In genomic region chr4:106036334-106036733, GRCh38 we compare ENCODE assay signal across 22 cellular contexts.
DNase-seq lines count a peak whose midpoint lies in the region; TF ChIP-seq lines count a peak whose summit lies in the region.
"Had no signal": no experiment of that assay in that cellular context is flagged by ENCODE, and none has a peak within 500 bp of the region (broad histone marks: within the 10 kb centered on the region; RNA-seq: fewer than 3 reads in every experiment).

No MANE protein-coding gene starts in this region.

- H3K23ac ChIP-seq in mesenchymal stem cell (ENCODE audit: low read length in 2 of 2) = no peak overlapping the region

- DNase-seq in mesenchymal stem cell = no peak
- DNase-seq in activated CD4-positive, alpha-beta T cell treated with anti-CD3 and anti-CD28 coated beads, Interleukin-2, amount 50 U/mL, for 1 hour = no peak
- no peak for DNase-seq in activated naive CD4-positive, alpha-beta T cell (lab: John Stamatoyannopoulos, UW)
- DNase-seq: 8988T; ACHN; BE2C; C1 segment of cervical spinal cord; CD4-positive, alpha-beta memory T cell; CD4-positive, CD25-positive, alpha-beta regulatory T cell; CD8-positive, alpha-beta memory T cell; COR-L47; DMS 273 treated with DMSO at 0.1 percent for 48 hours; DMS153; DMS53; DMS79; DND-41; EL; GDM1 had no signal

- H3K4ac ChIP-seq in mesenchymal stem cell (ENCODE audit: low read depth in 1 of 2, low read length in 2 of 2) = no peak overlapping the region

- H3K36me3 ChIP-seq in Loucy (ENCODE audit: insufficient read depth, low read length) = no peaks in the 10 kb centered on the region
- H3K36me3 ChIP-seq in mesenchymal stem cell (ENCODE audit: control insufficient read depth in 1 of 2, insufficient read depth in 2 of 2, low read depth in 1 of 2, low read length in 2 of 2) = no peaks in the 10 kb centered on the region
- H3K36me3 ChIP-seq: BE2C, BLaER1 had no signal

- no peak overlapping the region for H2BK120ac ChIP-seq in mesenchymal stem cell (ENCODE audit: low read depth, low read length)

- H3K27me3 ChIP-seq in Loucy (ENCODE audit: insufficient read depth, low read length, poor library complexity, severe bottlenecking) (no peaks in the 10 kb centered on the region), mesenchymal stem cell (ENCODE audit: control insufficient read depth in 1 of 2, insufficient read depth in 1 of 2, low read length in 2 of 2) (no peaks in the 10 kb centered on the region)
- H3K27me3 ChIP-seq: BE2C, BLaER1 had no signal

- H2BK5ac ChIP-seq in mesenchymal stem cell (ENCODE audit: low read depth, low read length, poor library complexity, severe bottlenecking) = no peak overlapping the region

- no peak overlapping the region for H3K9ac ChIP-seq in Loucy (ENCODE audit: low read depth, low read length, poor library complexity, severe bottlenecking)
- no peak overlapping the region for H3K9ac ChIP-seq in mesenchymal stem cell (ENCODE audit: low read length)
- H3K9ac ChIP-seq: BLaER1 had no signal

- H4K8ac ChIP-seq in mesenchymal stem cell (ENCODE audit: low read length) = no peak overlapping the region

- no peaks in the 10 kb centered on the region for H3K79me1 ChIP-seq in mesenchymal stem cell (replicated peaks; ENCODE audit: low read length, poor library complexity, severe bottlenecking)

- H3K79me2 ChIP-seq in Loucy (ENCODE audit: insufficient read depth, low read length) = no peaks in the 10 kb centered on the region

- H3K4me2 ChIP-seq in Loucy (ENCODE audit: low read depth, low read length, poor library complexity, severe bottlenecking) = peak overlapping the region; percentile 24
- no peak overlapping the region for H3K4me2 ChIP-seq in mesenchymal stem cell (ENCODE audit: low read length, poor library complexity, severe bottlenecking)
- H3K4me2 ChIP-seq: BLaER1 had no signal

- no peaks in the 10 kb centered on the region for H3F3A ChIP-seq in Loucy (ENCODE audit: low read depth)

- peaks cover 9% of the 10 kb centered on the region for H3K9me3 Mint-ChIP-seq in nephron

- no peaks in the 10 kb centered on the region for H4K20me1 ChIP-seq in Loucy (ENCODE audit: insufficient read depth, low read length, poor library complexity, severe bottlenecking)
- H4K20me1 ChIP-seq: BLaER1 had no signal

- H3K27me3 Mint-ChIP-seq in nephron (ENCODE audit: low read depth) = no peaks in the 10 kb centered on the region
- H3K27me3 Mint-ChIP-seq: CD4-positive, alpha-beta memory T cell had no signal

- H3K14ac ChIP-seq in mesenchymal stem cell (ENCODE audit: low read length in 2 of 2) = peak overlapping the region in 1 of 2 experiments; percentile 59

- H2BK12ac ChIP-seq in mesenchymal stem cell (ENCODE audit: low read length in 2 of 2) = no peak overlapping the region

- no peak overlapping the region for H3K27ac ChIP-seq in mesenchymal stem cell (ENCODE audit: low read length, poor library complexity, severe bottlenecking)
- H3K27ac ChIP-seq: BLaER1 had no signal

- H3K4me1 ChIP-seq in Loucy (ENCODE audit: insufficient read depth, low read length, poor library complexity, severe bottlenecking) (peaks cover 39% of the 10 kb centered on the region), mesenchymal stem cell (ENCODE audit: control insufficient read depth, insufficient read depth, low read depth, low read length) (peaks cover 6% of the 10 kb centered on the region)
- H3K4me1 ChIP-seq: BLaER1 had no signal

- H3K9me3 ChIP-seq in Loucy (ENCODE audit: insufficient read depth, low read depth, low read length) = no peaks in the 10 kb centered on the region
- H3K9me3 ChIP-seq in mesenchymal stem cell (ENCODE audit: control insufficient read depth, low read length) = peaks cover 7% of the 10 kb centered on the region
- H3K9me3 ChIP-seq: BE2C had no signal

- no peak overlapping the region for H2AFZ ChIP-seq in Loucy (ENCODE audit: low read length)
- H2AFZ ChIP-seq in mesenchymal stem cell (ENCODE audit: low read depth, low read length) = no peak overlapping the region

- WGBS in mesenchymal stem cell = 97% methylated on average over 2 of the region's 3 CpGs

- TF ChIP-seq CTCF in Loucy (conservative IDR thresholded peaks at IDR 0.05; ENCODE audit: low read length) (no peak), nephron (IDR thresholded peaks at IDR 0.05; ENCODE audit: unreplicated experiment in 3 of 3) (no peak)

- no peaks in the 10 kb centered on the region for H3K9me2 ChIP-seq in Loucy (replicated peaks; ENCODE audit: low read depth, low read length)

- peak overlapping the region in 2 of 3 experiments; percentile 11 to 85 for H3K27ac Mint-ChIP-seq in nephron
- H3K27ac Mint-ChIP-seq: CD14-positive monocyte; CD4-positive, alpha-beta memory T cell; CD4-positive, CD25-positive, alpha-beta regulatory T cell; CD8-positive, alpha-beta memory T cell had no signal

- H3K18ac ChIP-seq in mesenchymal stem cell (ENCODE audit: low read depth in 1 of 2, low read length in 2 of 2) = no peak overlapping the region

- H3K4me3 ChIP-seq in Loucy (ENCODE audit: low read length, poor library complexity, severe bottlenecking) = no peak overlapping the region
- no peak overlapping the region for H3K4me3 ChIP-seq in mesenchymal stem cell (ENCODE audit: insufficient read depth in 1 of 2, low read depth in 1 of 2, low read length in 2 of 2)
- H3K4me3 ChIP-seq: BLaER1 had no signal

- H3K4me3 Mint-ChIP-seq in nephron = no peak overlapping the region
- H3K4me3 Mint-ChIP-seq: CD14-positive monocyte; CD4-positive, alpha-beta memory T cell; CD4-positive, CD25-positive, alpha-beta regulatory T cell; CD8-positive, alpha-beta memory T cell had no signal

- peaks cover 13% of the 10 kb centered on the region for H3K36me3 Mint-ChIP-seq in nephron (ENCODE audit: low read depth)
- H3K36me3 Mint-ChIP-seq: CD14-positive monocyte; CD4-positive, alpha-beta memory T cell; CD4-positive, CD25-positive, alpha-beta regulatory T cell; CD8-positive, alpha-beta memory T cell had no signal

- H2BK15ac ChIP-seq in mesenchymal stem cell (ENCODE audit: low read depth, poor library complexity, severe bottlenecking) = no peak overlapping the region

- peak overlapping the region; percentile 22 for H2AK5ac ChIP-seq in mesenchymal stem cell (ENCODE audit: low read length, severe bottlenecking)

- peaks cover 64% of the 10 kb centered on the region for H3K4me1 Mint-ChIP-seq in nephron
- H3K4me1 Mint-ChIP-seq: CD14-positive monocyte; CD4-positive, alpha-beta memory T cell; CD4-positive, CD25-positive, alpha-beta regulatory T cell; CD8-positive, alpha-beta memory T cell had no signal

- no peak overlapping the region for H4K91ac ChIP-seq in mesenchymal stem cell (ENCODE audit: low read length)
